ENCODE assay signal across 6 cellular contexts in genomic region chr4:147566762-147567161, GRCh38.
"Had no signal": no experiment of that assay in that cellular context is flagged by ENCODE, and none has a peak within 500 bp of the region (broad histone marks: within the 10 kb centered on the region; RNA-seq: fewer than 3 reads in every experiment).

No MANE protein-coding gene starts in this region.

- H3K9ac ChIP-seq: GM23248 had no signal

- H3K27ac ChIP-seq: GM23248 had no signal

- DNase-seq: GM23248, H9, HCEC 1CT, KG1 had no signal

- H3K4me3 Mint-ChIP-seq: H9 had no signal

- H3K4me3 ChIP-seq: GM23248, K562 had no signal

- ATAC-seq: HepG2, K562 had no signal

- H3K27ac Mint-ChIP-seq: H9 had no signal
